22 cellular contexts compared by ENCODE assay signal in the genomic region with DNA sequence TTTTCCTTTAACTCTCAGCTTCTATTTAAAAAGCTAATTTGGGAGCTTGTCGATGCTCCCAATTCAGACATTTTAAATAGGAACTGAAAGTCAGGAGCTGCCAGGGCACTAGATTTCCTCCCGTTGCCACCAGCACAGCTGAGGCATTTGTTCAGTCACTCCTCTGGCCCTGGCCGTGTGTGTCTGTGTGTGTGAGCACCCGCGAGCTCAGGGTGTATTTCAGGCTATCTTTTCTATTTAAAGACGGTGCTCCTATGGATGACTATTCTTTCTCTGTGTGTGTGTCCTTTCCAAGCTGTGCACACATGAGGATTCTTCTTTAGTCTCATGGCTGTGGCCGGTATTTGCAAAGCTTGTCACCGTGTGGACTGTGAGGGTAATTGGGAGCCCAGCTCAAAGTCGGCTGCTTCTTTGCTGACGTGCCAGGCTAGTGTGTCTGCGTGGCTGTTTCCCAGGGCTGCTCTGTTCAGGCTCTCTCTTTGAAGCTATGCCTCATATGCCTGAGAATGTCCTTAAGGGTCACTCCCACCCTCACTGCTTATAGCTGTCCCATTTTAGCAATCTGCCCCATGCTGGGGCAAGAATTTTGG. TPM values are rescaled to one million over a fixed set of nuclear protein-coding genes. Genes with fewer than 3 reads are reported as not detected.
DNase-seq lines count a peak whose midpoint lies in the region; ATAC-seq and TF ChIP-seq lines count a peak whose summit lies in the region.
"Had no signal": no experiment of that assay in that cellular context is flagged by ENCODE, and none has a peak within 500 bp of the region (broad histone marks: within the 10 kb centered on the region; RNA-seq: fewer than 3 reads in every experiment).

No MANE protein-coding gene starts in this region.

- CTCF ChIA-PET in CD4-positive, alpha-beta T cell (lab: Charles Lee): no interaction called here

- ATAC-seq in CD4-positive, alpha-beta T cell (ENCODE audit: poor library complexity): no peak
- ATAC-seq in left ventricle myocardium superior (peak; percentile 30), GM18873 (IDR thresholded peaks at IDR 0.05; ENCODE audit: low FRiP score, unreplicated experiment) (no peak), HG03565 (IDR thresholded peaks at IDR 0.05; ENCODE audit: unreplicated experiment) (no peak), GM18870 (IDR thresholded peaks at IDR 0.05; ENCODE audit: unreplicated experiment) (no peak)

- H3K4me3 Mint-ChIP-seq in CD4-positive, alpha-beta T cell: peak overlapping the region; percentile 63
- H3K4me3 Mint-ChIP-seq: activated T-cell treated with anti-CD3 and anti-CD28 coated beads, Interleukin-2, amount 50 U/mL, for 24 hours had no signal

- no peaks in the 10 kb centered on the region for H3K9me3 ChIP-seq in CD4-positive, alpha-beta T cell (ENCODE audit: control insufficient read depth, low read length)
- no peaks in the 10 kb centered on the region for H3K9me3 ChIP-seq in OCI-LY3 (ENCODE audit: insufficient read depth, low read length)
- H3K9me3 ChIP-seq: esophagus squamous epithelium, neutrophil, Peyer's patch had no signal

- no peak overlapping the region for H3K27ac Mint-ChIP-seq in CD4-positive, alpha-beta T cell
- H3K27ac Mint-ChIP-seq: activated T-cell treated with anti-CD3 and anti-CD28 coated beads, Interleukin-2, amount 50 U/mL, for 24 hours had no signal

- POLR2A ChIA-PET in CD4-positive, alpha-beta T cell (lab: Charles Lee): no interaction called here

- peak overlapping the region; percentile 41; the same call in 1 of the 2 replicates for H3K9ac ChIP-seq in OCI-LY3 (ENCODE audit: low read length)
- no peak overlapping the region for H3K9ac ChIP-seq in rectal smooth muscle tissue (ENCODE audit: low read length)
- H3K9ac ChIP-seq: KMS-11 had no signal

- DNase-seq in CD4-positive, alpha-beta T cell: no peak
- DNase-seq in left ventricle myocardium superior: peak; percentile 41
- DNase-seq in stimulated activated naive CD4-positive, alpha-beta T cell (lab: John Stamatoyannopoulos, UW): no peak
- DNase-seq: activated naive CD4-positive, alpha-beta T cell; activated T-cell treated with anti-CD3 and anti-CD28 coated beads, Interleukin-2, amount 50 U/mL, for 24 hours; amniotic stem cell; esophagus squamous epithelium; GOT3; NCI-H1092 treated with DMSO at 0.1 percent for 48 hours; NCI-H2029; NCI-H345; Peyer's patch; T1000 had no signal

- peak overlapping the region; percentile 73; the same call in 1 of the 2 replicates for H2AFZ ChIP-seq in OCI-LY3 (ENCODE audit: low read depth, low read length)

- H3K27me3 ChIP-seq in CD4-positive, alpha-beta T cell (ENCODE audit: control insufficient read depth, insufficient read depth, low read length): peaks cover 59% of the 10 kb centered on the region
- H3K27me3 ChIP-seq in OCI-LY3 (ENCODE audit: low read depth, low read length): no peaks in the 10 kb centered on the region
- peaks cover under 1% of the 10 kb centered on the region for H3K27me3 ChIP-seq in rectal smooth muscle tissue (ENCODE audit: control insufficient read depth, insufficient read depth, low read length)
- H3K27me3 ChIP-seq: Peyer's patch had no signal

- peak overlapping the region; percentile 78 for H3K4me2 ChIP-seq in OCI-LY3 (ENCODE audit: low read length)
- H3K4me2 ChIP-seq: KMS-11 had no signal

- H3K27ac ChIP-seq in CD4-positive, alpha-beta T cell (ENCODE audit: low read depth, low read length): no peak overlapping the region
- no peak overlapping the region for H3K27ac ChIP-seq in OCI-LY3 (ENCODE audit: low read length)
- H3K27ac ChIP-seq in rectal smooth muscle tissue (ENCODE audit: low read depth, low read length): peak overlapping the region; percentile 76
- H3K27ac ChIP-seq: KMS-11, neutrophil had no signal

- peaks cover 82% of the 10 kb centered on the region for H3K27me3 Mint-ChIP-seq in CD4-positive, alpha-beta T cell

- TF ChIP-seq CTCF in CD4-positive, alpha-beta T cell (IDR thresholded peaks at IDR 0.05): no peak
- TF ChIP-seq CTCF in OCI-LY3 (IDR thresholded peaks at IDR 0.05; ENCODE audit: low read depth, low read length): no peak

- H3K36me3 ChIP-seq in OCI-LY3 (replicated peaks; ENCODE audit: low read depth, low read length) (no peaks in the 10 kb centered on the region), rectal smooth muscle tissue (ENCODE audit: control insufficient read depth, insufficient read depth, low read length) (no peaks in the 10 kb centered on the region)
- H3K36me3 ChIP-seq: esophagus squamous epithelium, neutrophil, Peyer's patch had no signal

- H3K4me3 ChIP-seq in OCI-LY3 (ENCODE audit: low read length): peak overlapping the region; percentile 57
- no peak overlapping the region for H3K4me3 ChIP-seq in rectal smooth muscle tissue (ENCODE audit: low read length)
- H3K4me3 ChIP-seq: Peyer's patch had no signal

- H4K20me1 ChIP-seq in OCI-LY3 (ENCODE audit: insufficient read depth, low read length): no peaks in the 10 kb centered on the region

- no peaks in the 10 kb centered on the region for H3K36me3 Mint-ChIP-seq in CD4-positive, alpha-beta T cell (ENCODE audit: low read depth)

- H3K9me3 Mint-ChIP-seq in CD4-positive, alpha-beta T cell: no peaks in the 10 kb centered on the region
- H3K9me3 Mint-ChIP-seq: activated T-cell treated with anti-CD3 and anti-CD28 coated beads, Interleukin-2, amount 50 U/mL, for 24 hours had no signal

- H3K4me1 Mint-ChIP-seq in CD4-positive, alpha-beta T cell (ENCODE audit: low read depth): peaks cover 9% of the 10 kb centered on the region

- H3K4me1 ChIP-seq in OCI-LY3 (ENCODE audit: low read length) (peaks cover 24% of the 10 kb centered on the region), rectal smooth muscle tissue (ENCODE audit: control insufficient read depth, insufficient read depth, low read length) (peaks cover 17% of the 10 kb centered on the region)

- intact Hi-C loops in CD4-positive, alpha-beta T cell (cut with DNase I, micrococcal nuclease): no loop called here
- intact Hi-C loops in left ventricle myocardium superior (cut with micrococcal nuclease): loop anchor here (5.0 to 10.0 kb wide), 2 partner anchors 198 to 345 kb away; no protein-coding TSS in a partner anchor

- H3K79me2 ChIP-seq in OCI-LY3 (ENCODE audit: low read length): no peaks in the 10 kb centered on the region

RNA-seq across cellular contexts. Expression of a gene that starts 3.0 kb away (rescaled TPM):
- total RNA-seq in CD4-positive, alpha-beta T cell: under 1 TPM in 1 of 2 experiments, not detected in 1; 0.05 TPM
- total RNA-seq in left ventricle myocardium superior: 19.8 TPM
- total RNA-seq: glomerular endothelial cell, HT-29 had no signal

Comparison
In these comparisons a context has a peak if more than half of its experiments do, and no peak if none do; other contexts are left out.
1. RNA of a gene that starts 3.0 kb away (total RNA-seq): 19.8 TPM in left ventricle myocardium superior (single experiment); 0.05 TPM in CD4-positive, alpha-beta T cell; every median in the first group is over 10 times any median in the second.